Comparison of ENCODE assay signal across 10 cellular contexts in the genomic region with DNA sequence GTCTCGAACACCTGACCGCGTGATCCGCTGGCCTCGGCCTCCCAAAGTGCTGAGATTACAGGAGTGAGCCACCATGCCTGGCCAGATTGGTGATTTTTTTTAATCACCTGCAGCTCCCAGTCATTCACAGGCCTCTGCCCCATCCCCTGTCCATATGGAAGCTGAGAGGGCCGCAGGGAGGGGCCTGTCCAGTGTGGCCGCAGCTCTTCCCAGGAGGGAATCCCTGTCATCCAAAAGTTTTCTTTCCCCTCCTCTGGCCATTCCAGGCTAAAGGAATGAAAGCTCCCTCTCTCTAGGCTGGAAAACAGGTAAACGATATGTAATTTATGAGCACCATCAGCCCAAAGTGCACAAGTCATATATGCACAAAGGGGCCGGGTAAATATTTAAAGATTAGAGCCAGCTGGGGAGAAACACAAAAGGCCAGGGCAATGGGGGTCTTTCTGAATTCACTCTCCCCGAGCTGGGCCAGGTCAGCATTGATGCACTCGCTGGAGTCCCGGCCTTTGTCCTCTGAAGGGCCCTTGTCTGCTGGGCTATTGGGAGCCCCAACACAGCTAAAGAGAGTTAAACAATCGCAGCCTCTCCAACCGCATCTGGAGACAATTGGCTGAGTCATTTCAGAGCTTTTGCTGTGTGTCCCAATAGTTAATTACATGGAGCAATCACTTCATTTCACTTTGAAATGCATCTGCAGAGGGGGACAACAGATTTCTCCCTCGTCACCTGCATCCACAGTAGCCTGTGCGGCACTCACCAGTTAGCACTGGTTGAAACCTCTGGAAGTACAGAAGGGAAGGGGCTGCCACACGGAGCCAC. TPM values are rescaled to one million over a fixed set of nuclear protein-coding genes. Genes with fewer than 3 reads are reported as not detected.
DNase-seq lines count a peak whose midpoint lies in the region; ATAC-seq and TF ChIP-seq lines count a peak whose summit lies in the region.
"Had no signal": no experiment of that assay in that cellular context is flagged by ENCODE, and none has a peak within 500 bp of the region (broad histone marks: within the 10 kb centered on the region; RNA-seq: fewer than 3 reads in every experiment).

No MANE protein-coding gene starts in this region.

- ATAC-seq in sciatic nerve = no peak
- ATAC-seq in omental fat pad (ENCODE audit: low FRiP score) = no peak

- H3K4me3 Mint-ChIP-seq in brain = peak overlapping the region in 3 of 5 experiments; percentile 40 to 65 (median 55)

- TF ChIP-seq CTCF in NB4 (IDR thresholded peaks at IDR 0.05; ENCODE audit: low read depth, low read length) (no peak), brain (conservative IDR thresholded peaks at IDR 0.05) (no peak), omental fat pad (IDR thresholded peaks at IDR 0.05) (no peak)

- TF ChIP-seq POLR2A in NB4 (IDR thresholded peaks at IDR 0.05; ENCODE audit: extremely low read depth, insufficient read length) = no peak

- no peaks in the 10 kb centered on the region for H3K36me3 ChIP-seq in BLaER1 treated with 17β-estradiol and CSF1 and Interleukin-3, amounts not matched to agents 10 nM and 100 nM
- H3K36me3 ChIP-seq: right atrium auricular region had no signal

- H3K27ac ChIP-seq in BLaER1 treated with 17β-estradiol and CSF1 and Interleukin-3, amounts not matched to agents 10 nM and 100 nM = peak overlapping the region in 6 of 11 experiments; percentile 7 to 51 (median 48); a peak in 9 of 22 replicates
- H3K27ac ChIP-seq: right atrium auricular region had no signal

- H3K4me1 Mint-ChIP-seq in brain = peaks cover 50% of the 10 kb centered on the region

- peaks cover 0 to 9% (median 0%) of the 10 kb centered on the region in 5 experiments for H3K9me3 Mint-ChIP-seq in brain

- intact Hi-C loops in sciatic nerve (cut with DNase I) = loop anchor here (10.0 kb wide), 1 partner anchor 195 kb away; no protein-coding TSS in a partner anchor

- H3K4me3 ChIP-seq in BLaER1 treated with 17β-estradiol and CSF1 and Interleukin-3, amounts not matched to agents 10 nM and 100 nM = no peak overlapping the region
- no peak overlapping the region for H3K4me3 ChIP-seq in NB4 (ENCODE audit: low read depth, low read length)
- H3K4me3 ChIP-seq: right atrium auricular region had no signal

- H3K27me3 Mint-ChIP-seq in brain = peaks cover 53% of the 10 kb centered on the region

- H4K20me1 ChIP-seq in BLaER1 treated with 17β-estradiol and CSF1 and Interleukin-3, amounts not matched to agents 10 nM and 100 nM = peaks cover 0 to 47% (median 15%) of the 10 kb centered on the region in 11 experiments; a peak in 16 of 22 replicates

- H3K9me3 ChIP-seq in BLaER1 treated with 17β-estradiol and CSF1 and Interleukin-3, amounts not matched to agents 10 nM and 100 nM (replicated peaks in 1 of 11) = peaks cover 0 to 8% (median 0%) of the 10 kb centered on the region in 11 experiments; a peak in 2 of 22 replicates
- H3K9me3 ChIP-seq: right atrium auricular region had no signal

- no peaks in the 10 kb centered on the region for H3K36me3 Mint-ChIP-seq in brain

- peaks cover 51 to 60% (median 56%) of the 10 kb centered on the region in 11 experiments for H3K27me3 ChIP-seq in BLaER1 treated with 17β-estradiol and CSF1 and Interleukin-3, amounts not matched to agents 10 nM and 100 nM

- H3K9ac ChIP-seq in BLaER1 treated with 17β-estradiol and CSF1 and Interleukin-3, amounts not matched to agents 10 nM and 100 nM = peak overlapping the region in 4 of 11 experiments; percentile 26 to 61 (median 43); a peak in 5 of 22 replicates

- peak overlapping the region in 1 of 5 experiments; percentile 88 for H3K27ac Mint-ChIP-seq in brain

- peak overlapping the region; percentile 12 to 95 (median 92); a peak in 20 of 22 replicates for H3K4me2 ChIP-seq in BLaER1 treated with 17β-estradiol and CSF1 and Interleukin-3, amounts not matched to agents 10 nM and 100 nM

- H3K4me1 ChIP-seq in BLaER1 treated with 17β-estradiol and CSF1 and Interleukin-3, amounts not matched to agents 10 nM and 100 nM = peaks cover 30 to 83% (median 72%) of the 10 kb centered on the region in 10 experiments

- DNase-seq in NB4 (ENCODE audit: low read depth) (peak; percentile 65), sciatic nerve (ENCODE audit: low spot score) (no peak), omental fat pad (ENCODE audit: low spot score) (no peak)
- no peak for DNase-seq in activated CD4-positive, alpha-beta T cell treated with anti-CD3 and anti-CD28 coated beads for 48 hours
- DNase-seq: mammary epithelial cell, NCI-H2081 treated with DMSO at 0.1 percent for 48 hours had no signal

RNA-seq across cellular contexts. Expression of gene HES3, which starts 3.8 kb away (rescaled TPM):
- polyA plus RNA-seq in brain (ENCODE audit: insufficient read depth, low read depth, low replicate concordance) = not detected
- total RNA-seq in sciatic nerve (not detected), omental fat pad (not detected)
- total RNA-seq: mammary epithelial cell; right atrium auricular region; T-helper 1 cell treated with Interleukin-12 subunit alpha and Interleukin-12 subunit beta and Interleukin-4 antibody, amounts not matched to agents 30 ng/mL and 1 ng/mL, for 36 hours had no signal
- polyA plus RNA-seq: mammary epithelial cell had no signal

RNA-seq across cellular contexts. Expression of gene ICMT, which starts 4.4 kb away (rescaled TPM):
- polyA plus RNA-seq in brain (ENCODE audit: insufficient read depth, low read depth, low replicate concordance) = 68.0 TPM
- total RNA-seq in sciatic nerve = 41.9 TPM
- 10 to 100 TPM; 47.7 to 70.2 (median 57.3) TPM for total RNA-seq in omental fat pad

RNA-seq across cellular contexts. Expression of gene GPR153, which starts 20.7 kb away (rescaled TPM):
- 4.4 TPM for polyA plus RNA-seq in brain (ENCODE audit: insufficient read depth, low read depth, low replicate concordance)
- total RNA-seq in sciatic nerve (10.6 TPM), omental fat pad (10 to 100 TPM; 10.9 to 19.8 (median 14.3) TPM)

RNA-seq across cellular contexts. Expression of gene RNF207, which starts 34.2 kb away (rescaled TPM):
- 0.41 TPM for polyA plus RNA-seq in brain (ENCODE audit: insufficient read depth, low read depth, low replicate concordance)
- total RNA-seq in sciatic nerve (26.9 TPM), omental fat pad (10 to 100 TPM in 2 of 4 donors, 1 to 10 TPM in 2; 5.2 to 48.2 (median 9.5) TPM)

RNA-seq across cellular contexts. Expression of gene RPL22, which starts 40.8 kb away (rescaled TPM):
- 808 TPM for polyA plus RNA-seq in brain (ENCODE audit: insufficient read depth, low read depth, low replicate concordance)
- total RNA-seq in sciatic nerve = 354 TPM
- 100 to 1,000 TPM; 164 to 205 (median 191) TPM for total RNA-seq in omental fat pad
